Comparison of ENCODE assay signal across 15 cellular contexts in the genomic region with DNA sequence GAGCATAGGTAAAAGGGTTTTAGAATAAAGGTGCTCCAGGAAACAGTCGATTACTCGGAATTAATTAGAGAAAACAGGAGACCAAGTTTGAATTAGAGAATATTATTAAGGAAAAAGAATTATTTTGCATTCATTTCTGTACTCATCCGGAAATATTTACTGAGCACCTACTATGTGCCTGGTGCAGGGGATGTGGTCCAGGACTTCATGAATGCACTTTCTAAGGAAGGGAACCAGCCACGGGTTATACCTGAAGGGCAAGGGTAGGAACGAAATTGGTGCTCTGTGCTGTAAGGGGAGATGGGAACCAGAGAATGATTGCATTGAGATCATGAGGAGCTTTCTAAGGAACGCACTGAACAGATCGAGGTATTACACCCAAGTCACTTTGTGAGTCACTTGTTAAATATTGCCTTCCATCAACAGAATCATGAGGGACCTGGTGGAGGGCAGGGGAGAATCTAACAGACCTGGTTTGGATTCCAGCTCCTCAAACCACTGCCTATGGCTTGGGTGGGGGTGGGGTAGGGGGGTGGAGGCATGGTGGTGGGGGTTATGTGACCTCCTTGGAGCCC.
"Had no signal": no experiment of that assay in that cellular context is flagged by ENCODE, and none has a peak within 500 bp of the region (broad histone marks: within the 10 kb centered on the region; RNA-seq: fewer than 3 reads in every experiment).

No MANE protein-coding gene starts in this region.

- ATAC-seq: activated naive CD8-positive, alpha-beta T cell treated with anti-CD3 and anti-CD28 coated beads, Interleukin-2, amount 50 U/mL, for 24 hours; activated T-helper 17 cell treated with anti-CD3 and anti-CD28 coated beads, Interleukin-2, amount 50 U/mL, for 72 hours; gastroesophageal sphincter; natural killer cell had no signal

- H2AFZ ChIP-seq: hepatocyte had no signal

- H3K4me3 ChIP-seq: ascending aorta, dorsolateral prefrontal cortex, gastroesophageal sphincter, hepatocyte, right atrium auricular region, smooth muscle cell had no signal

- H3K27me3 ChIP-seq: ascending aorta, gastroesophageal sphincter, hepatocyte, right atrium auricular region had no signal

- H3K9me3 ChIP-seq: ascending aorta, gastroesophageal sphincter, neutrophil, right atrium auricular region had no signal

- H3K4me2 ChIP-seq: hepatocyte, smooth muscle cell had no signal

- H3K27ac ChIP-seq: ascending aorta, dorsolateral prefrontal cortex, gastroesophageal sphincter, hepatocyte, neutrophil, right atrium auricular region had no signal

- H3K36me3 ChIP-seq: ascending aorta, gastroesophageal sphincter, neutrophil, right atrium auricular region had no signal

- DNase-seq: activated CD4-positive, alpha-beta T cell treated with anti-CD3 and anti-CD28 coated beads, Interleukin-2, amount 50 U/mL, for 4 hours; activated CD4-positive, CD25-positive, alpha-beta regulatory T cell treated with anti-CD3 and anti-CD28 coated beads, Interleukin-2, amount 50 U/mL, for 72 hours; activated naive CD4-positive, alpha-beta T cell treated with Interleukin-2 at 50 U/mL for 16 hours; activated naive CD8-positive, alpha-beta T cell treated with anti-CD3 and anti-CD28 coated beads, Interleukin-2, amount 50 U/mL, for 24 hours; dorsolateral prefrontal cortex; mesendoderm; natural killer cell; T-helper 9 cell had no signal

- H3K79me2 ChIP-seq: hepatocyte had no signal
